In the genomic region with DNA sequence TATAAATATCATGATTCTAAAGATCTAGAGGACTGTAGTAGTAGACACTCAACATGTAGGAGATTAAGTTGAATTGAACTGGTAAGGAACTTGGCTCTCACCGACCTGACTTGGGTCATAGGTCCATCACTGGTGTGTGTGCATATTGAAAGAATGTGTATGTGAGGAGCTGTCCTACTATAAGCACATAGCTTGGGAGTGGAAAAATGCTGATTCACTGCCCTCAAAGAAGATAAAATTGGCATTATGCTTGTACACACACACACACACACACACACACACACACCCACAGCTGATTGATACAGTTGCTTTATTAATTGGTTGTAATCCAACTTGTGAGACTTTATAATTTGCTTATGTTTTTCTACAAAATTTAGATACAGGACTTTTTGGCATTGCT, we compare ENCODE assay signal across 25 cellular contexts.
"Had no signal": no experiment of that assay in that cellular context is flagged by ENCODE, and none has a peak within 500 bp of the region (broad histone marks: within the 10 kb centered on the region; RNA-seq: fewer than 3 reads in every experiment).

No MANE protein-coding gene starts in this region.

- H3K9me3 Mint-ChIP-seq: activated CD4-positive, alpha-beta memory T cell treated with anti-CD3 and anti-CD28 coated beads for 36 hours; activated CD4-positive, alpha-beta T cell treated with anti-CD3 and anti-CD28 coated beads, Interleukin-2, amount 10 ng/mL, durations not matched to agents 24 days and 14 days; activated T-helper 1 cell treated with anti-CD3 and anti-CD28 coated beads, Interleukin-12 subunit alpha, Interleukin-12 subunit beta, Interleukin-2, Interleukin-4 antibody, amounts not matched to agents 30 ng/mL and 10 ng/mL and 1 ng/mL, durations not matched to agents 14 hours and 24 hours and 36 hours; effector memory CD8-positive, alpha-beta T cell; natural killer cell treated with Interleukin-12 subunit alpha and Interleukin-12 subunit beta and Interleukin-15 and Interleukin-18, amount 100 ng/mL, for 72 hours; T-helper 2 cell treated with Interferon-gamma antibody and Interleukin-4, amounts not matched to agents 5 μg/mL and 100 μg/mL, for 36 hours had no signal

- DNase-seq: activated CD4-positive, alpha-beta memory T cell treated with anti-CD3 and anti-CD28 coated beads for 36 hours; activated CD4-positive, alpha-beta T cell treated with anti-CD3 and anti-CD28 coated beads, Interleukin-2, amount 10 ng/mL, durations not matched to agents 24 days and 14 days; activated CD4-positive, CD25-positive, alpha-beta regulatory T cell treated with anti-CD3 and anti-CD28 coated beads, Interleukin-2, amount 50 U/mL, for 72 hours; activated CD8-positive, alpha-beta memory T cell treated with anti-CD3 and anti-CD28 coated beads, Interleukin-2, amount 50 U/mL, for 4 hours; activated gamma-delta T cell; activated naive CD4-positive, alpha-beta T cell treated with anti-CD3 and anti-CD28 coated beads, Interleukin-2, amount 50 U/mL, for 16 hours; activated T-cell treated with anti-CD3 and anti-CD28 coated beads, Interleukin-2, amount 50 U/mL, for 1 hour; amygdala; cerebellar nuclear complex; colonic mucosa; effector memory CD8-positive, alpha-beta T cell; left cardiac atrium; left ventricle myocardium superior; mucosa of descending colon; right cardiac atrium; spleen; stimulated activated naive CD4-positive, alpha-beta T cell; T-helper 1 cell; tibial artery had no signal

- H3K27ac Mint-ChIP-seq: activated CD4-positive, alpha-beta memory T cell treated with anti-CD3 and anti-CD28 coated beads for 36 hours; activated CD4-positive, alpha-beta T cell treated with anti-CD3 and anti-CD28 coated beads, Interleukin-2, amount 10 ng/mL, durations not matched to agents 24 days and 14 days; activated T-helper 1 cell treated with anti-CD3 and anti-CD28 coated beads, Interleukin-12 subunit alpha, Interleukin-12 subunit beta, Interleukin-2, Interleukin-4 antibody, amounts not matched to agents 30 ng/mL and 10 ng/mL and 1 ng/mL, durations not matched to agents 14 hours and 24 hours and 36 hours; effector memory CD8-positive, alpha-beta T cell; natural killer cell treated with Interleukin-12 subunit alpha and Interleukin-12 subunit beta and Interleukin-15 and Interleukin-18, amount 100 ng/mL, for 72 hours; T-helper 2 cell treated with Interferon-gamma antibody and Interleukin-4, amounts not matched to agents 5 μg/mL and 100 μg/mL, for 36 hours had no signal

- FAIRE-seq: bronchial epithelial cell, keratinocyte had no signal

- H3K27me3 ChIP-seq: colonic mucosa, spleen, suprapubic skin, tibial artery had no signal

- H3K4me3 Mint-ChIP-seq: activated CD4-positive, alpha-beta memory T cell treated with anti-CD3 and anti-CD28 coated beads for 36 hours; activated CD4-positive, alpha-beta T cell treated with anti-CD3 and anti-CD28 coated beads, Interleukin-2, amount 10 ng/mL, durations not matched to agents 24 days and 14 days; activated T-helper 1 cell treated with anti-CD3 and anti-CD28 coated beads, Interleukin-12 subunit alpha, Interleukin-12 subunit beta, Interleukin-2, Interleukin-4 antibody, amounts not matched to agents 30 ng/mL and 10 ng/mL and 1 ng/mL, durations not matched to agents 14 hours and 24 hours and 36 hours; effector memory CD8-positive, alpha-beta T cell; natural killer cell treated with Interleukin-12 subunit alpha and Interleukin-12 subunit beta and Interleukin-15 and Interleukin-18, amount 100 ng/mL, for 72 hours; T-helper 2 cell treated with Interferon-gamma antibody and Interleukin-4, amounts not matched to agents 5 μg/mL and 100 μg/mL, for 36 hours had no signal

- H3K36me3 ChIP-seq: colonic mucosa, spleen, suprapubic skin, tibial artery had no signal

- H3K4me1 ChIP-seq: colonic mucosa, suprapubic skin, tibial artery had no signal

- H3K4me3 ChIP-seq: colonic mucosa, mucosa of descending colon, spleen, suprapubic skin, tibial artery had no signal

- H3K27ac ChIP-seq: colonic mucosa, spleen, suprapubic skin, tibial artery had no signal

- H3K36me3 Mint-ChIP-seq: activated CD4-positive, alpha-beta memory T cell treated with anti-CD3 and anti-CD28 coated beads for 36 hours; natural killer cell treated with Interleukin-12 subunit alpha and Interleukin-12 subunit beta and Interleukin-15 and Interleukin-18, amount 100 ng/mL, for 72 hours had no signal

- H3K4me1 Mint-ChIP-seq: activated CD4-positive, alpha-beta T cell treated with anti-CD3 and anti-CD28 coated beads, Interleukin-2, amount 10 ng/mL, durations not matched to agents 24 days and 14 days had no signal

- H3K9me3 ChIP-seq: colonic mucosa, mucosa of descending colon, spleen, suprapubic skin, tibial artery had no signal
